8 cellular contexts compared by ENCODE assay signal in genomic region chr21:43864806-43865470, GRCh38. TPM values are rescaled to one million over a fixed set of nuclear protein-coding genes. Genes with fewer than 3 reads are reported as not detected.
A peak's percentile ranks its signal among the peaks of the same experiment; 100 is the strongest.
DNase-seq lines count a peak whose midpoint lies in the region; ATAC-seq, FAIRE-seq and TF ChIP-seq lines count a peak whose summit lies in the region.

Gene AGPAT3, plus strand, starts transcription at chr21:43865223. Its CDS starts 94,459 bp downstream, at chr21:43959682.

- no peak for FAIRE-seq in keratinocyte (lab: Jason Lieb, UNC)

- peaks cover 34 to 41% (median 37%) of the 10 kb centered on the region in 3 donors for H3K4me1 Mint-ChIP-seq in T-cell
- H3K4me1 Mint-ChIP-seq in MCF 10A (ENCODE audit: insufficient read depth, unreplicated experiment), result peaks cover 25% of the 10 kb centered on the region

- H3K27ac Mint-ChIP-seq in T-cell (peak within 1 kb of the TSS; percentile 87), MCF 10A (ENCODE audit: low read depth, unreplicated experiment) (no peak within 1 kb of the TSS)

- H3K9me1 ChIP-seq in keratinocyte (ENCODE audit: control insufficient read depth, extremely low read depth, insufficient read depth, low read length), result peaks cover 4% of the 10 kb centered on the region

- H3K9me3 Mint-ChIP-seq in T-cell (no peaks in the 10 kb centered on the region), MCF 10A (ENCODE audit: unreplicated experiment) (no peaks in the 10 kb centered on the region)

- no peaks in the 10 kb centered on the region for H3K9me3 ChIP-seq in keratinocyte (ENCODE audit: control insufficient read depth, low read depth, low read length)

- intact Hi-C loops in MCF 10A (cut with micrococcal nuclease), result loop anchor here (5.0 kb wide), 1 partner anchor 53 kb away; no protein-coding TSS in a partner anchor

- H3K36me3 ChIP-seq in keratinocyte (ENCODE audit: control insufficient read depth in 2 of 2, extremely low read depth in 1 of 2, insufficient read depth in 2 of 2, low read length in 2 of 2), result peaks cover 2 to 3% of the 10 kb centered on the region in 2 experiments

- peak; percentile 46 for ATAC-seq in GM19397 (IDR thresholded peaks at IDR 0.05; ENCODE audit: unreplicated experiment)
- ATAC-seq in T-cell (replicated peaks in 1 of 4), result peak; percentile 31 to 59 (median 50)

- dilution Hi-C loops in keratinocyte (cut with MboI; ENCODE audit: extremely low pct_ligation_motif_present, low sequenced_read_pairs), result no loop called here

- H3K27me3 ChIP-seq in keratinocyte (ENCODE audit: control insufficient read depth, extremely low read depth, insufficient read depth, low read length), result peaks cover 5% of the 10 kb centered on the region

- H3K4me2 ChIP-seq in keratinocyte (ENCODE audit: control insufficient read depth, extremely low read depth, insufficient read depth, low read depth, low read length), result peak within 1 kb of the TSS; percentile 86

- H3K4me3 ChIP-seq in keratinocyte (ENCODE audit: control insufficient read depth in 2 of 3, extremely low read depth in 1 of 3, insufficient read depth in 2 of 3, low read depth in 1 of 3, low read length in 3 of 3), result peak within 1 kb of the TSS; percentile 55 to 71 (median 66)

- peak within 1 kb of the TSS; percentile 60 for H2AFZ ChIP-seq in keratinocyte (ENCODE audit: control insufficient read depth, low read length)

- H3K4me3 Mint-ChIP-seq in T-cell (peak within 1 kb of the TSS; percentile 78 to 90 (median 83)), MCF 10A (ENCODE audit: unreplicated experiment) (peak within 1 kb of the TSS; percentile 74)

- H3K4me1 ChIP-seq in keratinocyte (ENCODE audit: control insufficient read depth, extremely low read depth, insufficient read depth, low read length), result peaks cover 33% of the 10 kb centered on the region

- peak; percentile 58 for DNase-seq in AG08396 (ENCODE audit: low spot score)
- DNase-seq in T-cell, result peak in 20 of 34 experiments; percentile 7 to 48 (median 24)
- DNase-seq in MCF 10A (ENCODE audit: unreplicated experiment), result no peak
- DNase-seq in keratinocyte (ENCODE audit: low read depth, low spot score), result no peak
- peak; percentile 32 to 52 for DNase-seq in stimulated activated CD4-positive, alpha-beta T cell treated with anti-CD3 and anti-CD28 coated beads, Interleukin-1b, Interleukin-23, amount 100 ng/mL, for 4 hours (ENCODE audit: low read depth in 2 of 2)
- no peak for DNase-seq in NCI-H2171 treated with DMSO at 0.1 percent for 48 hours (lab: John Stamatoyannopoulos, UW)
- no peak for DNase-seq in inferior parietal cortex (ENCODE audit: extremely low spot score)

- POLR2A ChIA-PET in T-cell (lab: Charles Lee) (no interaction called here), MCF 10A (lab: Yijun Ruan, JAX) (interaction anchor here (0.6 to 1.1 kb wide), 3 partner anchors 35 to 146 kb away, joined by 3 read pairs; no protein-coding TSS in a partner anchor)

- H4K20me1 ChIP-seq in keratinocyte (ENCODE audit: control insufficient read depth, extremely low read depth, insufficient read depth, low read length), result peaks cover 4% of the 10 kb centered on the region

- TF ChIP-seq CTCF in MCF 10A (IDR thresholded peaks at IDR 0.05; ENCODE audit: unreplicated experiment) (no peak), keratinocyte (optimal IDR thresholded peaks at IDR 0.05 in 1 of 3, IDR thresholded peaks at IDR 0.05 in 1 of 3, conservative IDR thresholded peaks at IDR 0.05 in 1 of 3; ENCODE audit: extremely low read depth in 1 of 3, insufficient read depth in 2 of 3, low read length in 3 of 3) (peak in 1 of 3 experiments; percentile 1)

- CTCF ChIA-PET in T-cell (lab: Charles Lee) (no interaction called here), MCF 10A (lab: Yijun Ruan, JAX) (interaction anchor here (0.7 kb wide), 1 partner anchor 74 kb away, joined by 3 read pairs; no protein-coding TSS in a partner anchor)

- no TSS peak for BruUV-seq in MCF 10A (replicated peaks; lab: Mats Ljungman, UMichigan)

- H3K9ac ChIP-seq in keratinocyte (ENCODE audit: control insufficient read depth, extremely low read depth, insufficient read depth, low read length), result peak within 1 kb of the TSS; percentile 77

- H3K27ac ChIP-seq in keratinocyte (ENCODE audit: control insufficient read depth, insufficient read depth, low read length), result peak within 1 kb of the TSS; percentile 60

- H3K79me2 ChIP-seq in keratinocyte (ENCODE audit: control insufficient read depth, insufficient read depth, low read length), result peaks cover 33% of the 10 kb centered on the region

- no peaks in the 10 kb centered on the region for H3K27me3 Mint-ChIP-seq in T-cell
- no peaks in the 10 kb centered on the region for H3K27me3 Mint-ChIP-seq in MCF 10A (ENCODE audit: insufficient read depth, unreplicated experiment)

- peaks cover 6% of the 10 kb centered on the region for H3K36me3 Mint-ChIP-seq in T-cell
- peaks cover 8% of the 10 kb centered on the region for H3K36me3 Mint-ChIP-seq in MCF 10A (ENCODE audit: insufficient read depth, unreplicated experiment)

RNA-seq across cellular contexts. Expression of gene AGPAT3, which starts in this region (rescaled TPM):
- total RNA-seq in T-cell (10 to 100 TPM; 48.4 to 77.2 (median 65.1) TPM), MCF 10A (2022) (58.3 and 70.6 TPM in 2 replicates)
- polyA plus RNA-seq in keratinocyte, result 21.6 to 23.4 TPM (median 21.7 TPM) in 3 replicates
- polyA plus RNA-seq in keratinocyte (2011; ENCODE audit: low read depth), result 28.0 TPM
- 15.5 and 22.7 TPM in 2 replicates for polyA plus RNA-seq in keratinocyte (2011; cell fraction: cytosol; rRNA removed)
- 29.1 and 29.4 TPM in 2 replicates for polyA plus RNA-seq in keratinocyte (2011; cell fraction: nucleus; rRNA removed)
- 17.2 and 38.7 TPM in 2 replicates for polyA plus RNA-seq in keratinocyte (2012; ENCODE audit: low replicate concordance)
- 37.9 to 78.6 TPM (median 39.4 TPM) in 3 replicates for polyA minus RNA-seq in keratinocyte
- polyA minus RNA-seq in keratinocyte (2011; cell fraction: cytosol; rRNA and poly(A)+ RNA removed), result 41.2 TPM
- polyA minus RNA-seq in keratinocyte (2011; cell fraction: nucleus; rRNA and poly(A)+ RNA removed), result 25.7 and 38.9 TPM in 2 replicates

Comparison
In these comparisons a context has a peak if more than half of its experiments do, and no peak if none do; other contexts are left out.
1. DNase-seq: peak in AG08396 (single experiment), T-cell (20 of 34) and stimulated activated CD4-positive, alpha-beta T cell treated with anti-CD3 and anti-CD28 coated beads, Interleukin-1b, Interleukin-23, amount 100 ng/mL, for 4 hours (2 of 2); none in MCF 10A (single experiment), keratinocyte (single experiment), NCI-H2171 treated with DMSO at 0.1 percent for 48 hours (single experiment) and inferior parietal cortex (single experiment).